In the genomic region with DNA sequence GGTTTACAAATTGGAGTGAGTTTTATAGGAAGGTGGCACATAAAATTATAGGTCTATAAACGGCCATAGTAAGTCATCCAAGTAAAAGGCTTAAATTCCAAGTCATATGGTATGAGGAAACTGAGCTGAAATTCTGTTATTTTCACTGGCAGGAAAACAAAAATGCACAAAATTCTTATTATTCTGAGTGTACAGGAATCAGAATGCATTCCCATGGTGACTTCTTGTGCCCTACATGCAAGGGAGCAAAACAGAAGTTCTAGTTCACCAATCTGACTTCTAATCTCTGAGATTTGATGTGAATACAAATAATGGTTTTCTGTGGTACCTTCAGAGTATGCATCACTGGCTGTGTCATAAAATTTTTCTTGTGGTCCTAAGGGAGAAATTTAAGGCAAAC, we compare ENCODE assay signal across 33 cellular contexts.
DNase-seq lines count a peak whose midpoint lies in the region; FAIRE-seq and TF ChIP-seq lines count a peak whose summit lies in the region.
"Had no signal": no experiment of that assay in that cellular context is flagged by ENCODE, and none has a peak within 500 bp of the region (broad histone marks: within the 10 kb centered on the region; RNA-seq: fewer than 3 reads in every experiment).

No MANE protein-coding gene starts in this region.

- H3K27me3 Mint-ChIP-seq in astrocyte (ENCODE audit: low read depth, unreplicated experiment) = peaks cover 7% of the 10 kb centered on the region
- H3K27me3 Mint-ChIP-seq in neural progenitor cell (ENCODE audit: insufficient read depth, low read depth) = peaks cover 2% of the 10 kb centered on the region
- H3K27me3 Mint-ChIP-seq: activated CD8-positive, alpha-beta memory T cell treated with anti-CD3 and anti-CD28 coated beads, Interleukin-2, amount 10 ng/mL, durations not matched to agents 7 days and 5 days; activated naive CD8-positive, alpha-beta T cell treated with anti-CD3 and anti-CD28 coated beads, Interleukin-2, amount 10 ng/mL, durations not matched to agents 7 days and 5 days; CD4-positive, CD25-positive, alpha-beta regulatory T cell; stimulated activated memory B cell treated with anti-CD40 and anti-IgM and Interleukin-4, amounts not matched to agents 10 μg/mL and 1 μg/mL and 100 μg/mL, for 72 hours had no signal

- H3K4me3 ChIP-seq in astrocyte (ENCODE audit: insufficient read depth, low read depth, low read length) (no peak overlapping the region), fibroblast of mammary gland (ENCODE audit: control insufficient read depth, low read depth, low read length) (no peak overlapping the region), skeletal muscle satellite cell (ENCODE audit: low read length) (no peak overlapping the region), neural progenitor cell (no peak overlapping the region)
- H3K4me3 ChIP-seq: HAP-1, heart right ventricle, lower lobe of right lung, SK-N-MC, skin epidermis had no signal

- H3F3A ChIP-seq in neural progenitor cell (ENCODE audit: low read depth) = no peaks in the 10 kb centered on the region

- no peaks in the 10 kb centered on the region for H3K9me3 Mint-ChIP-seq in astrocyte (ENCODE audit: unreplicated experiment)
- H3K9me3 Mint-ChIP-seq in neural progenitor cell = peaks cover 18% of the 10 kb centered on the region
- H3K9me3 Mint-ChIP-seq: activated naive CD8-positive, alpha-beta T cell treated with anti-CD3 and anti-CD28 coated beads, Interleukin-2, amount 10 ng/mL, durations not matched to agents 7 days and 5 days; activated T-cell treated with anti-CD3 and anti-CD28 coated beads, Interleukin-2, amount 50 U/mL, for 4 hours; stimulated activated memory B cell treated with anti-CD40 and anti-IgM and Interleukin-4, amounts not matched to agents 10 μg/mL and 1 μg/mL and 100 μg/mL, for 72 hours; T-helper 1 cell treated with Interleukin-12 subunit alpha and Interleukin-12 subunit beta and Interleukin-4 antibody, amounts not matched to agents 30 μg/mL and 1 μg/mL, for 36 hours had no signal

- H2AFZ ChIP-seq in astrocyte (ENCODE audit: low read depth, low read length) (no peak overlapping the region), neural progenitor cell (replicated peaks) (no peak overlapping the region)

- H3K27ac ChIP-seq in astrocyte (ENCODE audit: low read depth, low read length) = no peak overlapping the region
- H3K27ac ChIP-seq in neural progenitor cell = no peak overlapping the region
- H3K27ac ChIP-seq: foreskin keratinocyte, heart right ventricle, KMS-11, lower lobe of right lung, SK-N-MC, skin epidermis had no signal

- H3K79me2 ChIP-seq in astrocyte (ENCODE audit: insufficient read depth, low read length) = no peaks in the 10 kb centered on the region
- H3K79me2 ChIP-seq in neural progenitor cell (ENCODE audit: low read depth) = no peaks in the 10 kb centered on the region

- no peaks in the 10 kb centered on the region for H3K36me3 Mint-ChIP-seq in astrocyte (ENCODE audit: low read depth, unreplicated experiment)
- no peaks in the 10 kb centered on the region for H3K36me3 Mint-ChIP-seq in neural progenitor cell
- H3K36me3 Mint-ChIP-seq: activated CD8-positive, alpha-beta memory T cell treated with anti-CD3 and anti-CD28 coated beads, Interleukin-2, amount 10 ng/mL, durations not matched to agents 7 days and 5 days; activated naive CD8-positive, alpha-beta T cell treated with anti-CD3 and anti-CD28 coated beads, Interleukin-2, amount 10 ng/mL, durations not matched to agents 7 days and 5 days; CD4-positive, CD25-positive, alpha-beta regulatory T cell; naive thymus-derived CD8-positive, alpha-beta T cell; stimulated activated memory B cell treated with anti-CD40 and anti-IgM and Interleukin-4, amounts not matched to agents 10 μg/mL and 1 μg/mL and 100 μg/mL, for 72 hours had no signal

- TF ChIP-seq CTCF in astrocyte (IDR thresholded peaks at IDR 0.05; ENCODE audit: insufficient read depth, low read depth, low read length) = no peak
- no peak for TF ChIP-seq CTCF in fibroblast of mammary gland (conservative IDR thresholded peaks at IDR 0.05; ENCODE audit: control insufficient read depth, insufficient read depth, low read depth, low read length)
- TF ChIP-seq CTCF in neural progenitor cell (IDR thresholded peaks at IDR 0.05) = no peak

- peak; percentile 65 for DNase-seq in EL
- peak; percentile 55 for DNase-seq in astrocyte (ENCODE audit: low read depth)
- DNase-seq in fibroblast of mammary gland (ENCODE audit: low read depth) = peak; percentile 26
- no peak for DNase-seq in NCI-H82 (lab: John Stamatoyannopoulos, UW)
- no peak for DNase-seq in neural progenitor cell (ENCODE audit: low spot score)
- no peak for DNase-seq in DMS53 treated with DMSO at 0.1 percent for 48 hours (lab: John Stamatoyannopoulos, UW; ENCODE audit: unreplicated experiment)
- DNase-seq: activated CD4-positive, alpha-beta T cell treated with anti-CD3 and anti-CD28 coated beads, Interleukin-2, amount 50 U/mL, for 4 hours; activated CD8-positive, alpha-beta memory T cell treated with anti-CD3 and anti-CD28 coated beads, Interleukin-2, amount 10 ng/mL, durations not matched to agents 7 days and 5 days; activated gamma-delta T cell treated with Interleukin-2 at 50 U/mL for 16 hours; activated naive CD8-positive, alpha-beta T cell treated with anti-CD3 and anti-CD28 coated beads, Interleukin-2, amount 10 ng/mL, durations not matched to agents 7 days and 5 days; activated T-cell treated with anti-CD3 and anti-CD28 coated beads, Interleukin-2, amount 50 U/mL, for 4 hours; CD4-positive, CD25-positive, alpha-beta regulatory T cell; cerebellar nuclear complex; foreskin keratinocyte; heart right ventricle; lower lobe of right lung; MM.1S; naive thymus-derived CD8-positive, alpha-beta T cell; NCI-H2029; NCI-H524 treated with DMSO at 0.1 percent for 48 hours; NK-92 treated with Interleukin-12 subunit alpha and Interleukin-12 subunit beta, amount 100 ng/mL, for 24 hours; occipital lobe; PC-3 had no signal

- H3K4me3 Mint-ChIP-seq in astrocyte (ENCODE audit: unreplicated experiment) (no peak overlapping the region), neural progenitor cell (no peak overlapping the region)
- H3K4me3 Mint-ChIP-seq: activated CD8-positive, alpha-beta memory T cell treated with anti-CD3 and anti-CD28 coated beads, Interleukin-2, amount 10 ng/mL, durations not matched to agents 7 days and 5 days; activated naive CD8-positive, alpha-beta T cell treated with anti-CD3 and anti-CD28 coated beads, Interleukin-2, amount 10 ng/mL, durations not matched to agents 7 days and 5 days; activated T-cell treated with anti-CD3 and anti-CD28 coated beads, Interleukin-2, amount 50 U/mL, for 4 hours; CD4-positive, CD25-positive, alpha-beta regulatory T cell; naive thymus-derived CD8-positive, alpha-beta T cell; stimulated activated memory B cell treated with anti-CD40 and anti-IgM and Interleukin-4, amounts not matched to agents 10 μg/mL and 1 μg/mL and 100 μg/mL, for 72 hours; T-helper 1 cell treated with Interleukin-12 subunit alpha and Interleukin-12 subunit beta and Interleukin-4 antibody, amounts not matched to agents 30 μg/mL and 1 μg/mL, for 36 hours had no signal

- no peak for FAIRE-seq in astrocyte (lab: Jason Lieb, UNC)
- FAIRE-seq: D721Med, endothelial cell of umbilical vein, GM12891 had no signal

- H3K36me3 ChIP-seq in astrocyte (ENCODE audit: insufficient read depth, low read length) (no peaks in the 10 kb centered on the region), skeletal muscle satellite cell (ENCODE audit: insufficient read depth, low read length) (no peaks in the 10 kb centered on the region), neural progenitor cell (no peaks in the 10 kb centered on the region)
- H3K36me3 ChIP-seq: HAP-1, heart right ventricle, lower lobe of right lung had no signal

- H4K20me1 ChIP-seq in astrocyte (ENCODE audit: insufficient read depth, low read length) (no peaks in the 10 kb centered on the region), neural progenitor cell (ENCODE audit: low read depth) (no peaks in the 10 kb centered on the region)

- no peak overlapping the region for H3K4me2 ChIP-seq in astrocyte (ENCODE audit: low read length)
- H3K4me2 ChIP-seq in skeletal muscle satellite cell (ENCODE audit: low read length) = peak overlapping the region; percentile 28
- H3K4me2 ChIP-seq in neural progenitor cell = no peak overlapping the region
- H3K4me2 ChIP-seq: KMS-11 had no signal

- H3K27me3 ChIP-seq in astrocyte (ENCODE audit: insufficient read depth, low read length) = no peaks in the 10 kb centered on the region
- H3K27me3 ChIP-seq in skeletal muscle satellite cell (ENCODE audit: control insufficient read depth, insufficient read depth, low read length) = no peaks in the 10 kb centered on the region
- no peaks in the 10 kb centered on the region for H3K27me3 ChIP-seq in neural progenitor cell
- H3K27me3 ChIP-seq: foreskin keratinocyte had no signal

- H3K4me1 ChIP-seq in astrocyte (ENCODE audit: insufficient read depth, low read length) (no peaks in the 10 kb centered on the region), skeletal muscle satellite cell (ENCODE audit: control insufficient read depth, insufficient read depth, low read length) (peaks cover 9% of the 10 kb centered on the region), neural progenitor cell (no peaks in the 10 kb centered on the region)
- H3K4me1 ChIP-seq: foreskin keratinocyte, HAP-1, heart right ventricle, lower lobe of right lung had no signal

- no peaks in the 10 kb centered on the region for H3K4me1 Mint-ChIP-seq in astrocyte (ENCODE audit: low read depth, unreplicated experiment)
- H3K4me1 Mint-ChIP-seq in neural progenitor cell = no peaks in the 10 kb centered on the region
- H3K4me1 Mint-ChIP-seq: activated CD8-positive, alpha-beta memory T cell treated with anti-CD3 and anti-CD28 coated beads, Interleukin-2, amount 10 ng/mL, durations not matched to agents 7 days and 5 days; activated naive CD8-positive, alpha-beta T cell treated with anti-CD3 and anti-CD28 coated beads, Interleukin-2, amount 10 ng/mL, durations not matched to agents 7 days and 5 days; CD4-positive, CD25-positive, alpha-beta regulatory T cell; naive thymus-derived CD8-positive, alpha-beta T cell; stimulated activated memory B cell treated with anti-CD40 and anti-IgM and Interleukin-4, amounts not matched to agents 10 μg/mL and 1 μg/mL and 100 μg/mL, for 72 hours had no signal

- no peak overlapping the region for H3K27ac Mint-ChIP-seq in astrocyte (ENCODE audit: unreplicated experiment)
- no peak overlapping the region for H3K27ac Mint-ChIP-seq in neural progenitor cell
- H3K27ac Mint-ChIP-seq: activated CD8-positive, alpha-beta memory T cell treated with anti-CD3 and anti-CD28 coated beads, Interleukin-2, amount 10 ng/mL, durations not matched to agents 7 days and 5 days; activated naive CD8-positive, alpha-beta T cell treated with anti-CD3 and anti-CD28 coated beads, Interleukin-2, amount 10 ng/mL, durations not matched to agents 7 days and 5 days; CD4-positive, CD25-positive, alpha-beta regulatory T cell; naive thymus-derived CD8-positive, alpha-beta T cell; stimulated activated memory B cell treated with anti-CD40 and anti-IgM and Interleukin-4, amounts not matched to agents 10 μg/mL and 1 μg/mL and 100 μg/mL, for 72 hours; T-helper 1 cell treated with Interleukin-12 subunit alpha and Interleukin-12 subunit beta and Interleukin-4 antibody, amounts not matched to agents 30 μg/mL and 1 μg/mL, for 36 hours had no signal

- H3K9ac ChIP-seq in astrocyte (ENCODE audit: low read length) = no peak overlapping the region
- H3K9ac ChIP-seq in skeletal muscle satellite cell (ENCODE audit: low read depth, low read length) = peak overlapping the region; percentile 25
- H3K9ac ChIP-seq in neural progenitor cell = no peak overlapping the region
- H3K9ac ChIP-seq: KMS-11 had no signal

- H3K9me3 ChIP-seq in astrocyte (ENCODE audit: insufficient read depth, low read depth, low read length) (no peaks in the 10 kb centered on the region), skeletal muscle satellite cell (replicated peaks; ENCODE audit: low read length) (no peaks in the 10 kb centered on the region), neural progenitor cell (ENCODE audit: low read depth) (no peaks in the 10 kb centered on the region)
- H3K9me3 ChIP-seq: HAP-1, lower lobe of right lung had no signal

Comparison
In these comparisons a context has a peak if more than half of its experiments do, and no peak if none do; other contexts are left out.
1. DNase-seq: peak in EL (single experiment), astrocyte (single experiment) and fibroblast of mammary gland (single experiment); none in NCI-H82 (single experiment), neural progenitor cell (single experiment) and DMS53 treated with DMSO at 0.1 percent for 48 hours (single experiment).